ENCODE assay signal across 11 cellular contexts in genomic region chr16:56481468-56482112, GRCh38. TPM values are rescaled to one million over a fixed set of nuclear protein-coding genes. Genes with fewer than 3 reads are reported as not detected.
A peak's percentile ranks its signal among the peaks of the same experiment; 100 is the strongest.
DNase-seq lines count a peak whose midpoint lies in the region; FAIRE-seq and TF ChIP-seq lines count a peak whose summit lies in the region.
"Had no signal": no experiment of that assay in that cellular context is flagged by ENCODE, and none has a peak within 500 bp of the region (broad histone marks: within the 10 kb centered on the region; RNA-seq: fewer than 3 reads in every experiment).

No MANE protein-coding gene starts in this region.

- H3K9me3 Mint-ChIP-seq in activated CD4-positive, alpha-beta memory T cell treated with anti-CD3 and anti-CD28 coated beads for 36 hours = no peaks in the 10 kb centered on the region
- H3K9me3 Mint-ChIP-seq in activated CD4-positive, alpha-beta memory T cell treated with anti-CD3 and anti-CD28 coated beads, Interleukin-2, amount 10 ng/mL, durations not matched to agents 7 days and 5 days = no peaks in the 10 kb centered on the region
- H3K9me3 Mint-ChIP-seq in astrocyte (ENCODE audit: unreplicated experiment) = no peaks in the 10 kb centered on the region

- no peak overlapping the region for H3K27ac ChIP-seq in astrocyte (ENCODE audit: low read depth, low read length)
- H3K27ac ChIP-seq: A549, heart right ventricle, VCaP had no signal

- FAIRE-seq in astrocyte (lab: Jason Lieb, UNC) = no peak
- FAIRE-seq: A549 had no signal

- H3K36me3 ChIP-seq in astrocyte (ENCODE audit: insufficient read depth, low read length) = peaks cover 12% of the 10 kb centered on the region

- peaks cover 17% of the 10 kb centered on the region for H3K4me1 Mint-ChIP-seq in activated CD4-positive, alpha-beta memory T cell treated with anti-CD3 and anti-CD28 coated beads for 36 hours (ENCODE audit: low read depth)
- peaks cover 8% of the 10 kb centered on the region for H3K4me1 Mint-ChIP-seq in activated CD4-positive, alpha-beta memory T cell treated with anti-CD3 and anti-CD28 coated beads, Interleukin-2, amount 10 ng/mL, durations not matched to agents 7 days and 5 days
- peaks cover 28% of the 10 kb centered on the region for H3K4me1 Mint-ChIP-seq in astrocyte (ENCODE audit: low read depth, unreplicated experiment)

- no peak overlapping the region for H2AFZ ChIP-seq in astrocyte (ENCODE audit: low read depth, low read length)

- no peaks in the 10 kb centered on the region for H3K27me3 Mint-ChIP-seq in activated CD4-positive, alpha-beta memory T cell treated with anti-CD3 and anti-CD28 coated beads for 36 hours
- no peaks in the 10 kb centered on the region for H3K27me3 Mint-ChIP-seq in activated CD4-positive, alpha-beta memory T cell treated with anti-CD3 and anti-CD28 coated beads, Interleukin-2, amount 10 ng/mL, durations not matched to agents 7 days and 5 days
- H3K27me3 Mint-ChIP-seq in astrocyte (ENCODE audit: low read depth, unreplicated experiment) = no peaks in the 10 kb centered on the region

- no peak overlapping the region for H3K4me3 ChIP-seq in astrocyte (ENCODE audit: insufficient read depth, low read depth, low read length)
- H3K4me3 ChIP-seq: A549, heart right ventricle had no signal

- no peak overlapping the region for H3K9ac ChIP-seq in astrocyte (ENCODE audit: low read length)

- intact Hi-C loops in activated CD4-positive, alpha-beta memory T cell treated with anti-CD3 and anti-CD28 coated beads for 36 hours (cut with micrococcal nuclease) = no loop called here

- peaks cover 14% of the 10 kb centered on the region for H3K4me1 ChIP-seq in astrocyte (ENCODE audit: insufficient read depth, low read length)

- no peaks in the 10 kb centered on the region for H3K9me3 ChIP-seq in astrocyte (ENCODE audit: insufficient read depth, low read depth, low read length)
- H3K9me3 ChIP-seq: A549, heart right ventricle had no signal

- H3K79me2 ChIP-seq in astrocyte (ENCODE audit: insufficient read depth, low read length) = no peaks in the 10 kb centered on the region

- H3K27ac Mint-ChIP-seq in activated CD4-positive, alpha-beta memory T cell treated with anti-CD3 and anti-CD28 coated beads for 36 hours = peak overlapping the region; percentile 50
- no peak overlapping the region for H3K27ac Mint-ChIP-seq in activated CD4-positive, alpha-beta memory T cell treated with anti-CD3 and anti-CD28 coated beads, Interleukin-2, amount 10 ng/mL, durations not matched to agents 7 days and 5 days
- H3K27ac Mint-ChIP-seq in astrocyte (ENCODE audit: unreplicated experiment) = no peak overlapping the region

- H3K27me3 ChIP-seq in astrocyte (ENCODE audit: insufficient read depth, low read length) = no peaks in the 10 kb centered on the region
- H3K27me3 ChIP-seq: heart right ventricle had no signal

- no peak for DNase-seq in activated CD4-positive, alpha-beta memory T cell treated with anti-CD3 and anti-CD28 coated beads for 36 hours
- no peak for DNase-seq in activated CD4-positive, alpha-beta memory T cell treated with anti-CD3 and anti-CD28 coated beads, Interleukin-2, amount 10 ng/mL, durations not matched to agents 7 days and 5 days
- DNase-seq in astrocyte (ENCODE audit: low read depth) (peak; percentile 23), renal cortical epithelial cell (ENCODE audit: low read depth) (peak; percentile 29), COLO668 (lab: John Stamatoyannopoulos, UW; ENCODE audit: unreplicated experiment) (no peak)
- DNase-seq in stimulated activated naive CD4-positive, alpha-beta T cell treated with Interleukin-2 at 50 U/mL for 16 hours (lab: John Stamatoyannopoulos, UW) = no peak
- DNase-seq: activated gamma-delta T cell, DMS79, heart right ventricle had no signal

- H3K36me3 Mint-ChIP-seq in activated CD4-positive, alpha-beta memory T cell treated with anti-CD3 and anti-CD28 coated beads for 36 hours = peaks cover 32% of the 10 kb centered on the region
- H3K36me3 Mint-ChIP-seq in activated CD4-positive, alpha-beta memory T cell treated with anti-CD3 and anti-CD28 coated beads, Interleukin-2, amount 10 ng/mL, durations not matched to agents 7 days and 5 days (ENCODE audit: low read depth) = peaks cover 35% of the 10 kb centered on the region
- H3K36me3 Mint-ChIP-seq in astrocyte (ENCODE audit: low read depth, unreplicated experiment) = peaks cover 15% of the 10 kb centered on the region

- H3K4me2 ChIP-seq in astrocyte (ENCODE audit: low read length) = no peak overlapping the region
- H3K4me2 ChIP-seq: A549 had no signal

- TF ChIP-seq CTCF in astrocyte (IDR thresholded peaks at IDR 0.05; ENCODE audit: insufficient read depth, low read depth, low read length) = no peak

- POLR2A ChIA-PET in activated CD4-positive, alpha-beta memory T cell treated with anti-CD3 and anti-CD28 coated beads for 36 hours (lab: Charles Lee) = interaction anchor here (1.2 kb wide), 1 partner anchor 11 kb away, joined by 4 read pairs; no protein-coding TSS in a partner anchor
- POLR2A ChIA-PET in activated CD4-positive, alpha-beta memory T cell treated with anti-CD3 and anti-CD28 coated beads, Interleukin-2, amount 10 ng/mL, durations not matched to agents 7 days and 5 days (lab: Charles Lee) = no interaction called here

- H4K20me1 ChIP-seq in astrocyte (ENCODE audit: insufficient read depth, low read length) = no peaks in the 10 kb centered on the region

- CTCF ChIA-PET in activated CD4-positive, alpha-beta memory T cell treated with anti-CD3 and anti-CD28 coated beads for 36 hours (lab: Charles Lee) = no interaction called here
- CTCF ChIA-PET in activated CD4-positive, alpha-beta memory T cell treated with anti-CD3 and anti-CD28 coated beads, Interleukin-2, amount 10 ng/mL, durations not matched to agents 7 days and 5 days (lab: Charles Lee) = interaction anchor here (1.1 kb wide), 1 partner anchor 119 kb away, joined by 3 read pairs; no protein-coding TSS in a partner anchor

- H3K4me3 Mint-ChIP-seq in activated CD4-positive, alpha-beta memory T cell treated with anti-CD3 and anti-CD28 coated beads for 36 hours = no peak overlapping the region
- no peak overlapping the region for H3K4me3 Mint-ChIP-seq in activated CD4-positive, alpha-beta memory T cell treated with anti-CD3 and anti-CD28 coated beads, Interleukin-2, amount 10 ng/mL, durations not matched to agents 7 days and 5 days
- H3K4me3 Mint-ChIP-seq in astrocyte (ENCODE audit: unreplicated experiment) = no peak overlapping the region

RNA-seq across cellular contexts. Expression of gene OGFOD1, which starts 30.2 kb away (rescaled TPM):
- 10 to 100 TPM; 63.0 to 66.4 TPM for total RNA-seq in activated CD4-positive, alpha-beta memory T cell treated with anti-CD3 and anti-CD28 coated beads for 36 hours
- 10 to 100 TPM; 36.5 to 39.5 TPM for total RNA-seq in activated CD4-positive, alpha-beta memory T cell treated with anti-CD3 and anti-CD28 coated beads, Interleukin-2, amount 10 ng/mL, durations not matched to agents 7 days and 5 days
- 102 and 107 TPM in 2 replicates for total RNA-seq in astrocyte
- 83.5 and 140 TPM in 2 replicates for total RNA-seq in renal cortical epithelial cell

RNA-seq across cellular contexts. Expression of gene NUDT21, which starts 30.5 kb away (rescaled TPM):
- total RNA-seq in activated CD4-positive, alpha-beta memory T cell treated with anti-CD3 and anti-CD28 coated beads for 36 hours = 100 to 1,000 TPM; 352 to 361 TPM
- total RNA-seq in activated CD4-positive, alpha-beta memory T cell treated with anti-CD3 and anti-CD28 coated beads, Interleukin-2, amount 10 ng/mL, durations not matched to agents 7 days and 5 days = 100 to 1,000 TPM; 239 to 241 TPM
- 86.0 and 86.2 TPM in 2 replicates for total RNA-seq in astrocyte
- total RNA-seq in renal cortical epithelial cell = 82.8 and 111 TPM in 2 replicates

RNA-seq across cellular contexts. Expression of gene BBS2, which starts 38.2 kb away (rescaled TPM):
- total RNA-seq in activated CD4-positive, alpha-beta memory T cell treated with anti-CD3 and anti-CD28 coated beads for 36 hours = 10 to 100 TPM; 21.5 to 22.6 TPM
- 10 to 100 TPM; 15.6 to 18.4 TPM for total RNA-seq in activated CD4-positive, alpha-beta memory T cell treated with anti-CD3 and anti-CD28 coated beads, Interleukin-2, amount 10 ng/mL, durations not matched to agents 7 days and 5 days
- total RNA-seq in astrocyte (26.6 and 29.0 TPM in 2 replicates), renal cortical epithelial cell (59.7 and 82.1 TPM in 2 replicates)

RNA-seq across cellular contexts. Expression of gene AMFR, which starts 56.2 kb away (rescaled TPM):
- 10 to 100 TPM; 42.0 to 45.4 TPM for total RNA-seq in activated CD4-positive, alpha-beta memory T cell treated with anti-CD3 and anti-CD28 coated beads for 36 hours
- 10 to 100 TPM; 48.8 to 51.0 TPM for total RNA-seq in activated CD4-positive, alpha-beta memory T cell treated with anti-CD3 and anti-CD28 coated beads, Interleukin-2, amount 10 ng/mL, durations not matched to agents 7 days and 5 days
- total RNA-seq in astrocyte (86.2 TPM in 2 replicates), renal cortical epithelial cell (289 and 415 TPM in 2 replicates)

Comparison
In these comparisons a context has a peak if more than half of its experiments do, and no peak if none do; other contexts are left out.
1. DNase-seq: peak in astrocyte (single experiment) and renal cortical epithelial cell (single experiment); none in activated CD4-positive, alpha-beta memory T cell treated with anti-CD3 and anti-CD28 coated beads for 36 hours (single experiment), activated CD4-positive, alpha-beta memory T cell treated with anti-CD3 and anti-CD28 coated beads, Interleukin-2, amount 10 ng/mL, durations not matched to agents 7 days and 5 days (single experiment), stimulated activated naive CD4-positive, alpha-beta T cell treated with Interleukin-2 at 50 U/mL for 16 hours (single experiment) and COLO668 (single experiment).